Comparison of ENCODE assay signal across 21 cellular contexts in genomic region chr18:62973689-62974088, GRCh38.
DNase-seq lines count a peak whose midpoint lies in the region; ATAC-seq and TF ChIP-seq lines count a peak whose summit lies in the region.
"Had no signal": no experiment of that assay in that cellular context is flagged by ENCODE, and none has a peak within 500 bp of the region (broad histone marks: within the 10 kb centered on the region; RNA-seq: fewer than 3 reads in every experiment).

No MANE protein-coding gene starts in this region.

- no peaks in the 10 kb centered on the region for H3K9me3 ChIP-seq in colonic mucosa

- no peak overlapping the region for H3K9ac ChIP-seq in colonic mucosa (ENCODE audit: low read depth in 2 of 2, low read length in 2 of 2)
- H3K9ac ChIP-seq: KMS-11 had no signal

- H3K4me3 ChIP-seq in colonic mucosa = no peak overlapping the region

- no peaks in the 10 kb centered on the region for H3K4me1 ChIP-seq in colonic mucosa

- ATAC-seq in activated CD4-positive, CD25-positive, alpha-beta regulatory T cell treated with anti-CD3 and anti-CD28 coated beads, Interleukin-2, amount 50 U/mL, for 24 hours = peak; percentile 38 to 74
- ATAC-seq in GM19463 (IDR thresholded peaks at IDR 0.05; ENCODE audit: unreplicated experiment) = no peak

- H3K27me3 ChIP-seq in layer of hippocampus (ENCODE audit: control insufficient read depth, insufficient read depth, low read length) (no peaks in the 10 kb centered on the region), colonic mucosa (no peaks in the 10 kb centered on the region)

- peaks cover under 1% of the 10 kb centered on the region for H3K36me3 ChIP-seq in colonic mucosa

- H3K27ac ChIP-seq in cingulate gyrus (ENCODE audit: low read depth, low read length) (peak overlapping the region; percentile 86), layer of hippocampus (ENCODE audit: low read depth, low read length) (peak overlapping the region; percentile 73), colonic mucosa (no peak overlapping the region)
- H3K27ac ChIP-seq: 22Rv1, HL-60, KMS-11 had no signal

- intact Hi-C loops in colonic mucosa (cut with DNase I) = no loop called here

- no peak for DNase-seq in activated CD4-positive, CD25-positive, alpha-beta regulatory T cell (lab: John Stamatoyannopoulos, UW)
- DNase-seq in colonic mucosa = no peak
- DNase-seq in activated CD4-positive, alpha-beta T cell treated with anti-CD3 and anti-CD28 coated beads, Interleukin-2, amount 50 U/mL, for 4 hours = no peak
- no peak for DNase-seq in NCI-H345 treated with DMSO at 0.1 percent for 48 hours (lab: John Stamatoyannopoulos, UW; ENCODE audit: unreplicated experiment)
- DNase-seq: Calu3, DMS153, DND-41, HCEC 1CT, NCI-H1048, NCI-H1694, NCI-H2029 treated with DMSO at 0.1 percent for 48 hours, NCI-H526 treated with DMSO at 0.1 percent for 48 hours, Right ventricle myocardium superior, RPMI8226 had no signal

- TF ChIP-seq CTCF in colonic mucosa (IDR thresholded peaks at IDR 0.05) = no peak
